In the genomic region with DNA sequence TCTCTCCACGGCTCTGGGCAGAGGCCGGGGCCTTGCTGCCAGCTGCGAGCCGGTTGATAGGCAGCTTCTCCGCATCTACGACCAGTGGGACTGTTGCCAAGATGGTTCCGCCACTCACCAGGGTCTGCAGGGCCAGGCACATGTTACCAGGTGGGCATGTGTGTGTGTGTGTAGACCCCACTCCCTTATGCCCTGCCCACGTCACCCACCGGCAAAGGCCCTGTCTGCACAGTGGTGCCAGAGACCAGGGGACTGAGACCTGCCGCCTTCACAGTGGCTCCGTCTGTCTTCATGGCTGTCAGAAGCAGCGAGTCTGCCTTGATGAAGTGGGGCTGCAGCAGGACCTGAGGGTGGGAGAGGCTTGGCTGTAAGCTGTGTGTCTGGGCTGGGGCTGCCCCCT, we compare ENCODE assay signal across 12 cellular contexts. TPM values are rescaled to one million over a fixed set of nuclear protein-coding genes. Genes with fewer than 3 reads are reported as not detected.
DNase-seq lines count a peak whose midpoint lies in the region; ATAC-seq, FAIRE-seq and TF ChIP-seq lines count a peak whose summit lies in the region.
"Had no signal": no experiment of that assay in that cellular context is flagged by ENCODE, and none has a peak within 500 bp of the region (broad histone marks: within the 10 kb centered on the region; RNA-seq: fewer than 3 reads in every experiment).

No MANE protein-coding gene starts in this region.

- no peak for TF ChIP-seq POLR2A in K562 (conservative IDR thresholded peaks at IDR 0.05)

- BruUV-seq in K562 (replicated peaks; lab: Mats Ljungman, UMichigan) = no TSS peak

- H3K4me3 Mint-ChIP-seq in neural progenitor cell = no peak overlapping the region
- no peak overlapping the region for H3K4me3 Mint-ChIP-seq in CD8-positive, alpha-beta T cell

- POLR2A ChIA-PET in K562 (lab: Yijun Ruan, JAX) = interaction anchor here (0.7 kb wide), 1 partner anchor 32 kb away, joined by 3 read pairs; no protein-coding TSS in a partner anchor
- POLR2A ChIA-PET in CD8-positive, alpha-beta T cell (lab: Charles Lee) = interaction anchor here (1.2 kb wide), 1 partner anchor 17 kb away, joined by 6 read pairs; no protein-coding TSS in a partner anchor

- peak; percentile 44 for FAIRE-seq in HTR-8/SVneo (lab: Jason Lieb, UNC)
- FAIRE-seq in K562 (lab: Jason Lieb, UNC) = no peak

- no peak for TF ChIP-seq RAD21 in K562 (CRISPR knock-in tag; conservative IDR thresholded peaks at IDR 0.05 in 1 of 2, IDR thresholded peaks at IDR 0.05 in 1 of 2)

- DNase-seq in HTR-8/SVneo (ENCODE audit: insufficient read length, low spot score) = no peak
- DNase-seq in K562 (ENCODE audit: extremely low read depth in 1 of 4, low spot score in 3 of 4) = no peak
- DNase-seq in neural progenitor cell (ENCODE audit: low spot score) = no peak
- DNase-seq in cortex of kidney (lab: John Stamatoyannopoulos, UW) = no peak
- DNase-seq in GM19238 (ENCODE audit: insufficient read length, low spot score) = no peak
- no peak for DNase-seq in NCI-H1436 treated with DMSO at 0.1 percent for 48 hours (lab: John Stamatoyannopoulos, UW)
- no peak for DNase-seq in CD8-positive, alpha-beta T cell

- peaks cover 3% of the 10 kb centered on the region for H3F3A ChIP-seq in neural progenitor cell (ENCODE audit: low read depth)

- H3K9ac ChIP-seq in BLaER1 treated with 17β-estradiol and CSF1 and Interleukin-3, amounts not matched to agents 10 nM and 100 nM = peak overlapping the region in 8 of 11 experiments; percentile 12 to 82 (median 54); a peak in 9 of 22 replicates
- peak overlapping the region in 1 of 2 experiments; percentile 47; a peak in 2 of 4 replicates for H3K9ac ChIP-seq in K562 (ENCODE audit: insufficient read depth in 1 of 2, low read depth in 2 of 2, low read length in 2 of 2)
- no peak overlapping the region for H3K9ac ChIP-seq in neural progenitor cell

- H4K20me1 ChIP-seq in BLaER1 treated with 17β-estradiol and CSF1 and Interleukin-3, amounts not matched to agents 10 nM and 100 nM = peaks cover 87 to 94% (median 91%) of the 10 kb centered on the region in 11 experiments
- peaks cover 52% of the 10 kb centered on the region for H4K20me1 ChIP-seq in K562 (replicated peaks; ENCODE audit: control insufficient read depth, insufficient read depth, low read length)
- H4K20me1 ChIP-seq in neural progenitor cell (ENCODE audit: low read depth) = peaks cover 67% of the 10 kb centered on the region

- ATAC-seq in K562 = no peak
- no peak for ATAC-seq in CD8-positive, alpha-beta T cell

- peaks cover 61 to 87% (median 81%) of the 10 kb centered on the region in 11 experiments for H3K36me3 ChIP-seq in BLaER1 treated with 17β-estradiol and CSF1 and Interleukin-3, amounts not matched to agents 10 nM and 100 nM
- H3K36me3 ChIP-seq in K562 (ENCODE audit: control insufficient read depth, insufficient read depth, low read length) = peaks cover 88% of the 10 kb centered on the region; the same call in 2 of the 3 replicates
- H3K36me3 ChIP-seq in neural progenitor cell = no peaks in the 10 kb centered on the region
- peaks cover 46% of the 10 kb centered on the region for H3K36me3 ChIP-seq in CD8-positive, alpha-beta T cell (ENCODE audit: insufficient read depth, low read length)
- H3K36me3 ChIP-seq: cardiac muscle cell, uterus had no signal

- no peak for TF ChIP-seq EP300 in K562 (IDR thresholded peaks at IDR 0.05; ENCODE audit: low read length)

- H3K9me3 Mint-ChIP-seq in neural progenitor cell = no peaks in the 10 kb centered on the region
- no peaks in the 10 kb centered on the region for H3K9me3 Mint-ChIP-seq in CD8-positive, alpha-beta T cell
- H3K9me3 Mint-ChIP-seq: activated naive CD4-positive, alpha-beta T cell treated with anti-CD3 and anti-CD28 coated beads, Interleukin-2, amount 10 ng/mL, durations not matched to agents 7 days and 5 days; CD4-positive, CD25-positive, alpha-beta regulatory T cell had no signal

- peaks cover 4% of the 10 kb centered on the region for H3K9me1 ChIP-seq in K562 (ENCODE audit: control insufficient read depth, insufficient read depth, low read length)

- TF ChIP-seq CTCF in K562 (IDR thresholded peaks at IDR 0.05 in 2 of 3, conservative IDR thresholded peaks at IDR 0.05 in 1 of 3; ENCODE audit: insufficient read depth in 2 of 3, low read depth in 1 of 3, low read length in 3 of 3) = no peak
- TF ChIP-seq CTCF in neural progenitor cell (IDR thresholded peaks at IDR 0.05) = no peak
- TF ChIP-seq CTCF in CD8-positive, alpha-beta T cell (IDR thresholded peaks at IDR 0.05) = no peak

- H3K9me3 ChIP-seq in BLaER1 treated with 17β-estradiol and CSF1 and Interleukin-3, amounts not matched to agents 10 nM and 100 nM (replicated peaks in 1 of 11) = no peaks in the 10 kb centered on the region
- H3K9me3 ChIP-seq in K562 (replicated peaks; ENCODE audit: control insufficient read depth, insufficient read depth, low read depth, low read length) (no peaks in the 10 kb centered on the region), neural progenitor cell (ENCODE audit: low read depth) (no peaks in the 10 kb centered on the region)
- no peaks in the 10 kb centered on the region for H3K9me3 ChIP-seq in CD8-positive, alpha-beta T cell (ENCODE audit: low read length)
- H3K9me3 ChIP-seq: uterus had no signal

- H3K36me3 Mint-ChIP-seq in neural progenitor cell = peaks cover 13% of the 10 kb centered on the region
- H3K36me3 Mint-ChIP-seq in CD8-positive, alpha-beta T cell = peaks cover 57% of the 10 kb centered on the region

- peaks cover 70 to 92% (median 86%) of the 10 kb centered on the region in 10 experiments for H3K4me1 ChIP-seq in BLaER1 treated with 17β-estradiol and CSF1 and Interleukin-3, amounts not matched to agents 10 nM and 100 nM
- H3K4me1 ChIP-seq in K562 (replicated peaks in 1 of 2; ENCODE audit: control insufficient read depth in 2 of 2, insufficient read depth in 2 of 2, low read length in 2 of 2) = peaks cover 51 to 89% of the 10 kb centered on the region in 2 experiments
- peaks cover 27% of the 10 kb centered on the region for H3K4me1 ChIP-seq in neural progenitor cell
- peaks cover 50% of the 10 kb centered on the region for H3K4me1 ChIP-seq in CD8-positive, alpha-beta T cell (ENCODE audit: insufficient read depth, low read length)

- H3K4me1 Mint-ChIP-seq in neural progenitor cell = peaks cover 53% of the 10 kb centered on the region
- H3K4me1 Mint-ChIP-seq in CD8-positive, alpha-beta T cell (ENCODE audit: low read depth) = peaks cover 56% of the 10 kb centered on the region

- in situ Hi-C loops in K562 (cut with MboI) = loop anchor here (5.0 kb wide), 1 partner anchor 38 kb away; no protein-coding TSS in a partner anchor

- H3K79me2 ChIP-seq in K562 (ENCODE audit: control insufficient read depth, insufficient read depth, low read length) = peaks cover 68% of the 10 kb centered on the region
- H3K79me2 ChIP-seq in neural progenitor cell (ENCODE audit: low read depth) = peaks cover 33% of the 10 kb centered on the region

- H2AFZ ChIP-seq in K562 (ENCODE audit: low read depth, low read length) (no peak overlapping the region), neural progenitor cell (replicated peaks) (no peak overlapping the region)

- H3K27me3 ChIP-seq in BLaER1 treated with 17β-estradiol and CSF1 and Interleukin-3, amounts not matched to agents 10 nM and 100 nM = no peaks in the 10 kb centered on the region
- H3K27me3 ChIP-seq in K562 (ENCODE audit: control insufficient read depth in 2 of 2, insufficient read depth in 2 of 2, low read length in 2 of 2) = no peaks in the 10 kb centered on the region
- no peaks in the 10 kb centered on the region for H3K27me3 ChIP-seq in neural progenitor cell
- no peaks in the 10 kb centered on the region for H3K27me3 ChIP-seq in CD8-positive, alpha-beta T cell (ENCODE audit: insufficient read depth, low read length)
- H3K27me3 ChIP-seq: cardiac muscle cell, uterus had no signal

- intact Hi-C loops in K562 (cut with micrococcal nuclease) = no loop called here
- intact Hi-C loops in CD8-positive, alpha-beta T cell (cut with DNase I, micrococcal nuclease) = loop anchor here in 1 of 2 experiments (10.0 kb wide), 1 partner anchor 96 kb away; no protein-coding TSS in a partner anchor

- CTCF ChIA-PET in K562 (lab: Yijun Ruan, JAX; ENCODE audit: low intra/inter-chr PET ratio) = no interaction called here
- CTCF ChIA-PET in CD8-positive, alpha-beta T cell (lab: Charles Lee) = interaction anchor here (1.5 kb wide), 1 partner anchor 42 kb away, joined by 4 read pairs; no protein-coding TSS in a partner anchor

- H3K27ac ChIP-seq in BLaER1 treated with 17β-estradiol and CSF1 and Interleukin-3, amounts not matched to agents 10 nM and 100 nM = peak overlapping the region in 4 of 11 experiments; percentile 11 to 68 (median 30); a peak in 9 of 22 replicates
- peak overlapping the region; percentile 45; the same call in 2 of the 3 replicates for H3K27ac ChIP-seq in K562 (ENCODE audit: extremely low read depth, low read depth, low read length)
- H3K27ac ChIP-seq in neural progenitor cell = peak overlapping the region; percentile 3
- no peak overlapping the region for H3K27ac ChIP-seq in CD8-positive, alpha-beta T cell (ENCODE audit: low read depth, low read length)
- H3K27ac ChIP-seq: cardiac muscle cell, uterus had no signal

- H3K27me3 Mint-ChIP-seq in neural progenitor cell (ENCODE audit: insufficient read depth, low read depth) = peaks cover 2% of the 10 kb centered on the region
- no peaks in the 10 kb centered on the region for H3K27me3 Mint-ChIP-seq in CD8-positive, alpha-beta T cell (ENCODE audit: low read depth)
- H3K27me3 Mint-ChIP-seq: activated naive CD4-positive, alpha-beta T cell treated with anti-CD3 and anti-CD28 coated beads, Interleukin-2, amount 10 ng/mL, durations not matched to agents 7 days and 5 days; CD4-positive, CD25-positive, alpha-beta regulatory T cell had no signal

- no peak overlapping the region for H3K4me3 ChIP-seq in BLaER1 treated with 17β-estradiol and CSF1 and Interleukin-3, amounts not matched to agents 10 nM and 100 nM
- H3K4me3 ChIP-seq in K562 (no peak overlapping the region), neural progenitor cell (no peak overlapping the region)
- H3K4me3 ChIP-seq in CD8-positive, alpha-beta T cell (ENCODE audit: low read depth, low read length) = no peak overlapping the region
- H3K4me3 ChIP-seq: cardiac muscle cell, uterus had no signal

- 94% methylated on average over 7 of the region's 12 CpGs for WGBS in K562 (ENCODE audit: insufficient coverage, low coverage, missing lambda C conversion rate)

- no peak overlapping the region for H3K27ac Mint-ChIP-seq in neural progenitor cell
- no peak overlapping the region for H3K27ac Mint-ChIP-seq in CD8-positive, alpha-beta T cell

- peak overlapping the region in 9 of 11 experiments; percentile 96 to 100 (median 98); a peak in 16 of 22 replicates for H3K4me2 ChIP-seq in BLaER1 treated with 17β-estradiol and CSF1 and Interleukin-3, amounts not matched to agents 10 nM and 100 nM
- H3K4me2 ChIP-seq in K562 (ENCODE audit: insufficient read depth, low read length) (no peak overlapping the region), neural progenitor cell (no peak overlapping the region)

RNA-seq across cellular contexts. Expression of a gene that starts 17.7 kb away (rescaled TPM):
- total RNA-seq in K562 (2011; cell fraction: chromatin; rRNA removed; ENCODE audit: low replicate concordance) = 392 and 1,233 TPM in 2 replicates
- 729 and 820 TPM in 2 replicates for total RNA-seq in K562 (2011; cell fraction: nucleolus; rRNA removed)
- total RNA-seq in K562 (2011; cell fraction: nucleoplasm; rRNA removed) = 484 and 520 TPM in 2 replicates
- total RNA-seq in K562 (2014; rRNA removed) = 69.4 and 80.7 TPM in 2 replicates
- 28.6 and 31.2 TPM in 2 replicates for total RNA-seq in K562 (2014; rRNA removed; fragmentation: Illumina TruSeq; extraction: Trizol)
- total RNA-seq in K562 (2015; rRNA removed; fragmentation: Illumina TruSeq; extraction: Trizol) = 69.5 and 69.7 TPM in 2 replicates
- total RNA-seq in K562 (2021) = 134 and 169 TPM in 2 replicates
- 35.6 and 140 TPM in 2 replicates for polyA plus RNA-seq in K562 (2011; rRNA removed)
- 54.3 and 84.0 TPM in 2 replicates for polyA plus RNA-seq in K562 (2011; cell fraction: cytosol; rRNA removed)
- polyA plus RNA-seq in K562 (2011; cell fraction: nucleus; rRNA removed) = 590 and 682 TPM in 2 replicates
- polyA plus RNA-seq in K562 (2012) = 162 and 169 TPM in 2 replicates
- polyA plus RNA-seq in K562 (2014; fragmentation: Illumina TruSeq; extraction: Trizol) = 98.4 and 117 TPM in 2 replicates
- 1 to 10 TPM; 1.6 to 1.7 TPM for polyA plus RNA-seq in K562 (2014; fragmentation: Nextera tagmentation; extraction: Ambion mirVana)
- 90.3 and 91.1 TPM in 2 replicates for polyA plus RNA-seq in K562 (2014; rRNA removed)
- polyA minus RNA-seq in K562 (2011; rRNA and poly(A)+ RNA removed) = 33.6 and 42.1 TPM in 2 replicates
- 133 and 177 TPM in 2 replicates for polyA minus RNA-seq in K562 (2011; cell fraction: cytosol; rRNA and poly(A)+ RNA removed)
- 150 and 229 TPM in 2 replicates for polyA minus RNA-seq in K562 (2011; cell fraction: nucleus; rRNA and poly(A)+ RNA removed)
- total RNA-seq in neural progenitor cell (ENCODE audit: low replicate concordance) = 12.7 and 41.0 TPM in 2 replicates
- 100 to 1,000 TPM; 401 to 412 TPM for total RNA-seq in CD8-positive, alpha-beta T cell

Comparison
In these comparisons a context has a peak if more than half of its experiments do, and no peak if none do; other contexts are left out.
1. H3K4me2 ChIP-seq: peak in BLaER1 treated with 17β-estradiol and CSF1 and Interleukin-3, amounts not matched to agents 10 nM and 100 nM (9 of 11); none in K562 (single experiment) and neural progenitor cell (single experiment).